8 cellular contexts compared by ENCODE assay signal in the genomic region with DNA sequence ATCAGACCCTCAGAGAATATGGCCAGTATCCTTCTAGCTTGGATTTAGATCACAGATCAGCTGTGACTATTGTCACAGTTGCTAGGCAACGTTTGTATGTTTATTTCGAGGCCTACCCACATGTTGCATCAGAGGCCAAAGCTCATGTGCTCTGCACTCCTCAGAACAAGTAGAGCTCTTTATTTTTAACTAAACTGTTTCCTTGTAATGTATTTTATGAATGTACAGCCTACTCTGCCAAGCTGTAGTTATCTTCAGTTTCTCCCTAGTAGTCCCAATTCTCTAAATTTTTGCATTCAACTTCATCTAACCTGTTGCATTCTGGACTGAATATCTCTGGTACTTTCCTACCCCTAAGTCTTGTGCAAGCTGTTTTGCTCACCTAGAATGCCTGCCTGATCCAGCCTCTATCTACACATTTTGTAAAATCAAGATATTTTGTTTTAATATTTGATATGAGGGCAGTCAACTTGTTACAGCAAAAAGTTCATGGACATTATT. TPM values are rescaled to one million over a fixed set of nuclear protein-coding genes. Genes with fewer than 3 reads are reported as not detected.
DNase-seq lines count a peak whose midpoint lies in the region; ATAC-seq, FAIRE-seq and TF ChIP-seq lines count a peak whose summit lies in the region.

No MANE protein-coding gene starts in this region.

- no peaks in the 10 kb centered on the region for H3K9me3 ChIP-seq in fibroblast of lung (ENCODE audit: control insufficient read depth, insufficient read depth, low read depth, low read length)
- no peaks in the 10 kb centered on the region for H3K9me3 ChIP-seq in pancreas

- no peak overlapping the region for H3K4me3 Mint-ChIP-seq in T-helper 2 cell treated with Interferon-gamma antibody and Interleukin-4, amounts not matched to agents 5 μg/mL and 100 μg/mL, for 36 hours

- peaks cover 8% of the 10 kb centered on the region for H3K36me3 Mint-ChIP-seq in T-helper 2 cell treated with Interferon-gamma antibody and Interleukin-4, amounts not matched to agents 5 μg/mL and 100 μg/mL, for 36 hours (ENCODE audit: low read depth)

- TF ChIP-seq CTCF in fibroblast of lung (conservative IDR thresholded peaks at IDR 0.05 in 1 of 2, IDR thresholded peaks at IDR 0.05 in 1 of 2; ENCODE audit: low read depth in 1 of 2, low read length in 2 of 2): no peak
- no peak for TF ChIP-seq CTCF in pancreas (IDR thresholded peaks at IDR 0.05)

- no peaks in the 10 kb centered on the region for H3K36me3 ChIP-seq in fibroblast of lung (ENCODE audit: control insufficient read depth, insufficient read depth, low read length)
- H3K36me3 ChIP-seq in pancreas: no peaks in the 10 kb centered on the region

- peak overlapping the region; percentile 46 for H3K4me2 ChIP-seq in fibroblast of lung (ENCODE audit: extremely low read depth, insufficient read depth, low read length)

- H3K4me3 ChIP-seq in fibroblast of lung (replicated peaks in 1 of 4; ENCODE audit: control extremely low read depth in 1 of 4, insufficient read depth in 1 of 4, low read depth in 3 of 4, low read length in 4 of 4) (no peak overlapping the region), pancreas (no peak overlapping the region)

- H3K9ac ChIP-seq in fibroblast of lung (ENCODE audit: insufficient read depth, low read length): no peak overlapping the region

- H3K4me1 ChIP-seq in fibroblast of lung (ENCODE audit: control insufficient read depth, extremely low read depth, insufficient read depth, low read length) (no peaks in the 10 kb centered on the region), pancreas (peaks cover 27 to 50% (median 33%) of the 10 kb centered on the region in 3 donors)

- no peaks in the 10 kb centered on the region for H4K20me1 ChIP-seq in fibroblast of lung (ENCODE audit: control insufficient read depth, extremely low read depth, insufficient read depth, low read length)

- no peaks in the 10 kb centered on the region for H3K9me3 Mint-ChIP-seq in T-helper 2 cell treated with Interferon-gamma antibody and Interleukin-4, amounts not matched to agents 5 μg/mL and 100 μg/mL, for 36 hours

- H3K27me3 ChIP-seq in fibroblast of lung (ENCODE audit: control insufficient read depth, insufficient read depth, low read length) (no peaks in the 10 kb centered on the region), pancreas (no peaks in the 10 kb centered on the region)

- no peaks in the 10 kb centered on the region for H3K27me3 Mint-ChIP-seq in T-helper 2 cell treated with Interferon-gamma antibody and Interleukin-4, amounts not matched to agents 5 μg/mL and 100 μg/mL, for 36 hours (ENCODE audit: low read depth)

- H3K4me1 Mint-ChIP-seq in T-helper 2 cell treated with Interferon-gamma antibody and Interleukin-4, amounts not matched to agents 5 μg/mL and 100 μg/mL, for 36 hours (ENCODE audit: low read depth): peaks cover 19% of the 10 kb centered on the region

- FAIRE-seq in pancreas (lab: Jason Lieb, UNC): peak; percentile 61

- H3K27ac Mint-ChIP-seq in T-helper 2 cell treated with Interferon-gamma antibody and Interleukin-4, amounts not matched to agents 5 μg/mL and 100 μg/mL, for 36 hours: no peak overlapping the region

- 0 to 3% methylated on average over 2 of the region's 2 CpGs for WGBS in pancreas, 2 donors

- DNase-seq in T-helper 2 cell: peak in 3 of 5 experiments; percentile 36 to 61 (median 59)
- no peak for DNase-seq in T-helper 2 cell treated with Interferon-gamma antibody and Interleukin-4, amounts not matched to agents 5 μg/mL and 100 μg/mL, for 36 hours (ENCODE audit: low spot score)
- peak; percentile 44 for DNase-seq in T-helper 22 cell (ENCODE audit: low read depth)
- peak; percentile 77 to 94 for DNase-seq in fibroblast of lung (ENCODE audit: low read depth in 2 of 2)
- DNase-seq in pancreas: peak in 4 of 6 donors; percentile 37 to 78 (median 70)
- no peak for DNase-seq in germinal center (ENCODE audit: low spot score)
- DNase-seq in DMS114 treated with DMSO at 0.1 percent for 48 hours (lab: John Stamatoyannopoulos, UW; ENCODE audit: unreplicated experiment): no peak

- intact Hi-C loops in pancreas (cut with DNase I): no loop called here

- H3K79me2 ChIP-seq in fibroblast of lung (ENCODE audit: control insufficient read depth, insufficient read depth, low read length): peaks cover 94% of the 10 kb centered on the region

- H2AFZ ChIP-seq in fibroblast of lung (ENCODE audit: low read length): no peak overlapping the region

- peak; percentile 78 for ATAC-seq in HG03175 (IDR thresholded peaks at IDR 0.05; ENCODE audit: unreplicated experiment)
- ATAC-seq in pancreas: peak; percentile 93 to 95 (median 94)

- H3K27ac ChIP-seq in fibroblast of lung (ENCODE audit: insufficient read depth, low read length) (peak overlapping the region; percentile 44), pancreas (peak overlapping the region; percentile 71 to 77 (median 74))

RNA-seq across cellular contexts. Expression of a gene that starts 52.8 kb away (rescaled TPM):
- 153 and 203 TPM in 2 replicates for total RNA-seq in fibroblast of lung
- 378 TPM in 2 replicates for polyA plus RNA-seq in fibroblast of lung
- 255 and 278 TPM in 2 replicates for polyA plus RNA-seq in fibroblast of lung (2012)
- polyA minus RNA-seq in fibroblast of lung (ENCODE audit: low replicate concordance): 43.3 and 57.6 TPM in 2 replicates
- 100 to 1,000 TPM in 1 of 6 donors, 10 to 100 TPM in 5; 56.4 to 100 (median 68.1) TPM for total RNA-seq in pancreas
- polyA plus RNA-seq in pancreas: 10 to 100 TPM; 26.5 to 37.5 TPM

Comparison
In these comparisons a context has a peak if more than half of its experiments do, and no peak if none do; other contexts are left out.
1. DNase-seq: peak in T-helper 2 cell (3 of 5), T-helper 22 cell (single experiment), fibroblast of lung (2 of 2) and pancreas (4 of 6); none in T-helper 2 cell treated with Interferon-gamma antibody and Interleukin-4, amounts not matched to agents 5 μg/mL and 100 μg/mL, for 36 hours (single experiment), germinal center (single experiment) and DMS114 treated with DMSO at 0.1 percent for 48 hours (single experiment).